22 cellular contexts compared by ENCODE assay signal in the genomic region with DNA sequence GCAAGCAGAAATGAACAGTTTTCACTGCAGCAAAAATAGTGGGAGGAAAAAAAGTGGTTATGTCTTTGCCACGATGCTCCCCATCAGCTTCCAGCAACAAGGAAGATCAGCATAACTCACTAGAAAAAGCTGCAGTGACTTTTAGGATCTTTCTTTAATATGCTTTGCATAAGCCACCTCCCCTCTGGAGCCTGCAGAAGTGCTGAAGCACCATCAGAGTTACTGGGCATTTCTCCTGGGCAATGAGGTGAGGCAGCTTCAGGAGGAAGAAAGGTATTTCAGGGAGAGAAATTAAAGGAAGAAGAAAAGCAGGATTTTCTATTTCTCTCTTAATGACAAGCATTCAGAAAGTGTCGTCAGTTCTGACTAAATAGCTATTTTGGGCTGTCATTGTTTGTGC.
"Had no signal": no experiment of that assay in that cellular context is flagged by ENCODE, and none has a peak within 500 bp of the region (broad histone marks: within the 10 kb centered on the region; RNA-seq: fewer than 3 reads in every experiment).

No MANE protein-coding gene starts in this region.

- ATAC-seq: activated T-helper 17 cell treated with anti-CD3 and anti-CD28 coated beads, Interleukin-2, amount 50 U/mL, for 72 hours; body of pancreas; left lobe of liver had no signal

- H3K9me3 ChIP-seq: body of pancreas, esophagus muscularis mucosa, sigmoid colon, SK-N-SH had no signal

- H3K4me3 ChIP-seq: body of pancreas, esophagus muscularis mucosa, sigmoid colon, tibial nerve had no signal

- H3K4me3 Mint-ChIP-seq: activated B cell treated with CpG ODN at 0.5 μM for 24 hours; activated CD4-positive, alpha-beta memory T cell treated with anti-CD3 and anti-CD28 coated beads for 36 hours; activated naive CD8-positive, alpha-beta T cell treated with anti-CD3 and anti-CD28 coated beads, Interleukin-2, amount 10 ng/mL, durations not matched to agents 7 days and 5 days; activated T-helper 17 cell treated with anti-CD3 and anti-CD28 coated beads, Interleukin-2, amount 50 U/mL, for 72 hours; central memory CD8-positive, alpha-beta T cell; T-helper 2 cell treated with Interferon-gamma antibody and Interleukin-4, amounts not matched to agents 5 μg/mL and 100 μg/mL, for 36 hours had no signal

- H3K4me1 Mint-ChIP-seq: activated naive CD8-positive, alpha-beta T cell treated with anti-CD3 and anti-CD28 coated beads, Interleukin-2, amount 10 ng/mL, durations not matched to agents 7 days and 5 days; activated T-helper 17 cell treated with anti-CD3 and anti-CD28 coated beads, Interleukin-2, amount 50 U/mL, for 72 hours; central memory CD8-positive, alpha-beta T cell had no signal

- H3K27ac ChIP-seq: body of pancreas, esophagus muscularis mucosa, sigmoid colon, tibial nerve had no signal

- H3K36me3 Mint-ChIP-seq: activated CD4-positive, alpha-beta memory T cell treated with anti-CD3 and anti-CD28 coated beads for 36 hours; activated naive CD8-positive, alpha-beta T cell treated with anti-CD3 and anti-CD28 coated beads, Interleukin-2, amount 10 ng/mL, durations not matched to agents 7 days and 5 days had no signal

- H3K36me3 ChIP-seq: esophagus muscularis mucosa, sigmoid colon, tibial nerve had no signal

- H3K4me2 ChIP-seq: SK-N-SH had no signal

- DNase-seq: activated B cell treated with CpG ODN at 0.5 μM for 24 hours; activated CD4-positive, alpha-beta memory T cell treated with anti-CD3 and anti-CD28 coated beads for 36 hours; activated CD4-positive, alpha-beta T cell treated with anti-CD3 and anti-CD28 coated beads for 4 hours; activated naive CD4-positive, alpha-beta T cell treated with Interleukin-2 at 50 U/mL for 16 hours; activated naive CD8-positive, alpha-beta T cell treated with anti-CD3 and anti-CD28 coated beads, Interleukin-2, amount 10 ng/mL, durations not matched to agents 7 days and 5 days; activated T-cell treated with anti-CD3 and anti-CD28 coated beads, Interleukin-2, amount 50 U/mL, for 1 hour; amygdala; body of pancreas; cortex of kidney; effector CD4-positive, alpha-beta T cell; mammary epithelial cell; midbrain; sigmoid colon; SK-N-SH; stimulated activated naive CD4-positive, alpha-beta T cell had no signal

- H3K9ac ChIP-seq: SK-N-SH had no signal

- H3K27ac Mint-ChIP-seq: activated B cell treated with CpG ODN at 0.5 μM for 24 hours; activated CD4-positive, alpha-beta memory T cell treated with anti-CD3 and anti-CD28 coated beads for 36 hours; activated naive CD8-positive, alpha-beta T cell treated with anti-CD3 and anti-CD28 coated beads, Interleukin-2, amount 10 ng/mL, durations not matched to agents 7 days and 5 days; activated T-helper 17 cell treated with anti-CD3 and anti-CD28 coated beads, Interleukin-2, amount 50 U/mL, for 72 hours; progenitor cell of endocrine pancreas; T-helper 2 cell treated with Interferon-gamma antibody and Interleukin-4, amounts not matched to agents 5 μg/mL and 100 μg/mL, for 36 hours had no signal

- H3K27me3 ChIP-seq: body of pancreas, esophagus muscularis mucosa, sigmoid colon, tibial nerve had no signal

- H3K27me3 Mint-ChIP-seq: activated CD4-positive, alpha-beta memory T cell treated with anti-CD3 and anti-CD28 coated beads for 36 hours; activated T-helper 17 cell treated with anti-CD3 and anti-CD28 coated beads, Interleukin-2, amount 50 U/mL, for 72 hours; central memory CD8-positive, alpha-beta T cell had no signal

- H3K9me3 Mint-ChIP-seq: activated naive CD8-positive, alpha-beta T cell treated with anti-CD3 and anti-CD28 coated beads, Interleukin-2, amount 10 ng/mL, durations not matched to agents 7 days and 5 days; T-helper 2 cell treated with Interferon-gamma antibody and Interleukin-4, amounts not matched to agents 5 μg/mL and 100 μg/mL, for 36 hours had no signal
